Comparison of ENCODE assay signal across 17 cellular contexts in genomic region chr2:7994397-7994951, GRCh38.
DNase-seq lines count a peak whose midpoint lies in the region; ATAC-seq and TF ChIP-seq lines count a peak whose summit lies in the region.
"Had no signal": no experiment of that assay in that cellular context is flagged by ENCODE, and none has a peak within 500 bp of the region (broad histone marks: within the 10 kb centered on the region; RNA-seq: fewer than 3 reads in every experiment).

No MANE protein-coding gene starts in this region.

- no peaks in the 10 kb centered on the region for H3K9me3 Mint-ChIP-seq in CD14-positive monocyte
- H3K9me3 Mint-ChIP-seq: activated naive CD4-positive, alpha-beta T cell treated with anti-CD3 and anti-CD28 coated beads, Interleukin-2, amount 50 U/mL, for 24 hours; central memory CD8-positive, alpha-beta T cell; nephron progenitor cell had no signal

- H3K36me3 Mint-ChIP-seq in CD14-positive monocyte: no peaks in the 10 kb centered on the region
- H3K36me3 Mint-ChIP-seq: activated naive CD4-positive, alpha-beta T cell treated with anti-CD3 and anti-CD28 coated beads, Interleukin-2, amount 50 U/mL, for 24 hours had no signal

- WGBS in body of pancreas, 2 donors: 35 to 43% methylated on average over 3 to 6 of the region's 6 CpGs

- H3K4me3 ChIP-seq in body of pancreas (no peak overlapping the region), parathyroid adenoma (ENCODE audit: low read depth, low read length) (no peak overlapping the region)
- H3K4me3 ChIP-seq: hepatocyte had no signal

- no peaks in the 10 kb centered on the region for H3K27me3 Mint-ChIP-seq in CD14-positive monocyte (ENCODE audit: low read depth in 3 of 3)
- H3K27me3 Mint-ChIP-seq: activated naive CD4-positive, alpha-beta T cell treated with anti-CD3 and anti-CD28 coated beads, Interleukin-2, amount 50 U/mL, for 24 hours; central memory CD8-positive, alpha-beta T cell had no signal

- peak overlapping the region; percentile 59 for H2AFZ ChIP-seq in parathyroid adenoma
- H2AFZ ChIP-seq: hepatocyte had no signal

- intact Hi-C loops in body of pancreas (cut with DNase I): no loop called here
- intact Hi-C loops in CD14-positive monocyte (cut with micrococcal nuclease): no loop called here

- peak; percentile 12 for ATAC-seq in body of pancreas

- DNase-seq in NCI-H1092 treated with DMSO at 0.1 percent for 48 hours (lab: John Stamatoyannopoulos, UW) (peak; percentile 56), NCI-H1092 (lab: John Stamatoyannopoulos, UW) (no peak), NCI-H2171 treated with DMSO at 0.1 percent for 48 hours (lab: John Stamatoyannopoulos, UW) (peak; percentile 66), body of pancreas (peak; percentile 38 to 73 (median 51)), CD14-positive monocyte (ENCODE audit: low spot score) (no peak)
- no peak for DNase-seq in activated CD4-positive, CD25-positive, alpha-beta regulatory T cell treated with anti-CD3 and anti-CD28 coated beads, Interleukin-2, amount 50 U/mL, for 72 hours
- no peak for DNase-seq in stimulated activated CD8-positive, alpha-beta memory T cell treated with anti-CD3 and anti-CD28 coated beads, Interleukin-4, amount 100 ng/mL, for 48 hours
- DNase-seq: 8988T, Caco-2, HCEC 1CT, Kasumi-1, nephron progenitor cell, SIG-M5 had no signal

- H3K36me3 ChIP-seq in body of pancreas (replicated peaks in 1 of 2; ENCODE audit: insufficient read depth in 1 of 2, low read depth in 2 of 2) (no peaks in the 10 kb centered on the region), parathyroid adenoma (ENCODE audit: control insufficient read depth, insufficient read depth, low read length) (no peaks in the 10 kb centered on the region)

- H3K4me1 ChIP-seq in body of pancreas: no peaks in the 10 kb centered on the region
- peaks cover 14% of the 10 kb centered on the region for H3K4me1 ChIP-seq in parathyroid adenoma
- H3K4me1 ChIP-seq: Caco-2 had no signal

- no peak for TF ChIP-seq POLR2A in body of pancreas (IDR thresholded peaks at IDR 0.05)

- H3K4me2 ChIP-seq in parathyroid adenoma (ENCODE audit: low read length): no peak overlapping the region
- H3K4me2 ChIP-seq: hepatocyte had no signal

- H3K27me3 ChIP-seq in body of pancreas: no peaks in the 10 kb centered on the region
- no peaks in the 10 kb centered on the region for H3K27me3 ChIP-seq in parathyroid adenoma (ENCODE audit: control insufficient read depth, insufficient read depth, low read length)
- H3K27me3 ChIP-seq: hepatocyte had no signal

- H3K4me1 Mint-ChIP-seq in CD14-positive monocyte: peaks cover 8% of the 10 kb centered on the region
- H3K4me1 Mint-ChIP-seq: central memory CD8-positive, alpha-beta T cell had no signal

- no peak overlapping the region for H3K9ac ChIP-seq in parathyroid adenoma

- H3K27ac Mint-ChIP-seq in CD14-positive monocyte: no peak overlapping the region
- H3K27ac Mint-ChIP-seq: activated naive CD4-positive, alpha-beta T cell treated with anti-CD3 and anti-CD28 coated beads, Interleukin-2, amount 50 U/mL, for 24 hours; nephron progenitor cell had no signal

- no peaks in the 10 kb centered on the region for H3K79me2 ChIP-seq in parathyroid adenoma
- H3K79me2 ChIP-seq: hepatocyte had no signal

- no peak overlapping the region for H3K4me3 Mint-ChIP-seq in CD14-positive monocyte
- H3K4me3 Mint-ChIP-seq: activated naive CD4-positive, alpha-beta T cell treated with anti-CD3 and anti-CD28 coated beads, Interleukin-2, amount 50 U/mL, for 24 hours; central memory CD8-positive, alpha-beta T cell; nephron progenitor cell had no signal

- H3K27ac ChIP-seq in body of pancreas: no peak overlapping the region
- no peak overlapping the region for H3K27ac ChIP-seq in parathyroid adenoma
- H3K27ac ChIP-seq: hepatocyte had no signal

- H3K9me3 ChIP-seq in body of pancreas: no peaks in the 10 kb centered on the region
- no peaks in the 10 kb centered on the region for H3K9me3 ChIP-seq in parathyroid adenoma (ENCODE audit: control insufficient read depth, low read length)
- H3K9me3 ChIP-seq: Caco-2 had no signal

- no peak for TF ChIP-seq CTCF in body of pancreas (IDR thresholded peaks at IDR 0.05)
- TF ChIP-seq CTCF in parathyroid adenoma (IDR thresholded peaks at IDR 0.05): no peak
- no peak for TF ChIP-seq CTCF in CD14-positive monocyte (IDR thresholded peaks at IDR 0.05)

Comparison
In these comparisons a context has a peak if more than half of its experiments do, and no peak if none do; other contexts are left out.
1. DNase-seq: peak in NCI-H1092 treated with DMSO at 0.1 percent for 48 hours (single experiment), NCI-H2171 treated with DMSO at 0.1 percent for 48 hours (single experiment) and body of pancreas (4 of 4); none in NCI-H1092 (single experiment), CD14-positive monocyte (single experiment), activated CD4-positive, CD25-positive, alpha-beta regulatory T cell treated with anti-CD3 and anti-CD28 coated beads, Interleukin-2, amount 50 U/mL, for 72 hours (single experiment) and stimulated activated CD8-positive, alpha-beta memory T cell treated with anti-CD3 and anti-CD28 coated beads, Interleukin-4, amount 100 ng/mL, for 48 hours (single experiment).